In the genomic region with DNA sequence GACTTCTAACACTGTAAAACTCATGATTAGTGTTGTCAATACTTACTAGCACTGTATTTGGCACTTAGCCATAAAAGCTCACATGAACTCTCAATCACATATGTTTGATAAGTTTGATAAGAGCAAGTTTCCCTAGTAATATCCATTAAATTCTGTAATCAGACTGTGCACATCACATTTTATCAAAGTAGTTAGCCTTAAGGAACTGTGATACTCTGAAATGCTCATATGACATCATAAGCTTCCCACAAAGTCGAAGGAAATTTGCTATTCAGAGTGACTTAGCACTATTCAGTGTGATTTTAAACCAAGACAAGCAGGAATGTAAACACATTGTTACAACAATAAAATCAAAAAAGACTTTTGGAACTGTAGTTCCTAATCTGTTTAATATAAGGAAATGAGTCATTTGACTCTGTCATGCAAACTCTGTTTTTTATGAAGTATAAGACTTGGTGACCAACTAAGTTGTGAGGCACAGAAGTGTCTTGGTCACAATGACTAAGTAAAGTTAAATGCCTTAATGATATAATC, we compare ENCODE assay signal across 9 cellular contexts. TPM values are rescaled to one million over a fixed set of nuclear protein-coding genes. Genes with fewer than 3 reads are reported as not detected.
A peak's percentile ranks its signal among the peaks of the same experiment; 100 is the strongest.
DNase-seq lines count a peak whose midpoint lies in the region; ATAC-seq, FAIRE-seq and TF ChIP-seq lines count a peak whose summit lies in the region.
"Had no signal": no experiment of that assay in that cellular context is flagged by ENCODE, and none has a peak within 500 bp of the region (broad histone marks: within the 10 kb centered on the region; RNA-seq: fewer than 3 reads in every experiment).

No MANE protein-coding gene starts in this region.

- H3K4me3 ChIP-seq in astrocyte of the spinal cord (ENCODE audit: low read depth, low read length) (no peak overlapping the region), pancreas (no peak overlapping the region), H7 (ENCODE audit: insufficient read depth, low read depth, low read length) (no peak overlapping the region), sigmoid colon (no peak overlapping the region)

- FAIRE-seq in pancreas (lab: Jason Lieb, UNC): peak; percentile 65

- H3K36me3 Mint-ChIP-seq in endothelial cell (ENCODE audit: low read depth, unreplicated experiment): no peaks in the 10 kb centered on the region
- H3K36me3 Mint-ChIP-seq: natural killer cell treated with Interleukin-12 subunit alpha and Interleukin-12 subunit beta and Interleukin-15 and Interleukin-18, amount 100 ng/mL, for 72 hours had no signal

- peak; percentile 84 for DNase-seq in astrocyte of the spinal cord (ENCODE audit: low read depth, low spot score)
- no peak for DNase-seq in pancreas
- no peak for DNase-seq in H7
- DNase-seq in endothelial cell (ENCODE audit: low spot score): no peak
- DNase-seq in sigmoid colon: no peak
- DNase-seq in central memory CD4-positive, alpha-beta T cell: no peak

- no peak overlapping the region for H3K4me3 Mint-ChIP-seq in endothelial cell (ENCODE audit: unreplicated experiment)
- H3K4me3 Mint-ChIP-seq: natural killer cell treated with Interleukin-12 subunit alpha and Interleukin-12 subunit beta and Interleukin-15 and Interleukin-18, amount 100 ng/mL, for 72 hours had no signal

- TF ChIP-seq POLR2A in sigmoid colon (IDR thresholded peaks at IDR 0.05): no peak

- no peaks in the 10 kb centered on the region for H3K27me3 Mint-ChIP-seq in endothelial cell (ENCODE audit: unreplicated experiment)
- H3K27me3 Mint-ChIP-seq: natural killer cell treated with Interleukin-12 subunit alpha and Interleukin-12 subunit beta and Interleukin-15 and Interleukin-18, amount 100 ng/mL, for 72 hours had no signal

- peak; percentile 74 for ATAC-seq in GM18868 (IDR thresholded peaks at IDR 0.05; ENCODE audit: unreplicated experiment)
- ATAC-seq in HG03432 (IDR thresholded peaks at IDR 0.05; ENCODE audit: unreplicated experiment): peak; percentile 63
- peak; percentile 56 to 75 (median 64) for ATAC-seq in pancreas

- peaks cover 2% of the 10 kb centered on the region for H3K4me1 Mint-ChIP-seq in endothelial cell (ENCODE audit: unreplicated experiment)

- no peak for TF ChIP-seq EP300 in sigmoid colon (IDR thresholded peaks at IDR 0.05)

- H3K27ac ChIP-seq in pancreas (peak overlapping the region in 1 of 4 donors; percentile 25), sigmoid colon (peak overlapping the region in 1 of 4 donors; percentile 32)

- in situ Hi-C loops in astrocyte of the spinal cord (cut with HindIII; ENCODE audit: low sequenced_read_pairs): no loop called here

- H3K27ac Mint-ChIP-seq in endothelial cell (ENCODE audit: unreplicated experiment): no peak overlapping the region
- H3K27ac Mint-ChIP-seq: natural killer cell treated with Interleukin-12 subunit alpha and Interleukin-12 subunit beta and Interleukin-15 and Interleukin-18, amount 100 ng/mL, for 72 hours had no signal

- H3K9me3 ChIP-seq in pancreas (no peaks in the 10 kb centered on the region), sigmoid colon (no peaks in the 10 kb centered on the region)

- no peaks in the 10 kb centered on the region for H3K9me3 Mint-ChIP-seq in endothelial cell (ENCODE audit: unreplicated experiment)

- intact Hi-C loops in pancreas (cut with DNase I): no loop called here
- intact Hi-C loops in sigmoid colon (cut with DNase I): no loop called here

- no peaks in the 10 kb centered on the region for H3K36me3 ChIP-seq in pancreas
- H3K36me3 ChIP-seq in H7 (replicated peaks; ENCODE audit: control insufficient read depth, insufficient read depth, low read length): peaks cover 2% of the 10 kb centered on the region
- no peaks in the 10 kb centered on the region for H3K36me3 ChIP-seq in sigmoid colon

- TF ChIP-seq CTCF in astrocyte of the spinal cord (IDR thresholded peaks at IDR 0.05; ENCODE audit: low read depth, low read length): no peak
- TF ChIP-seq CTCF in pancreas (IDR thresholded peaks at IDR 0.05): no peak
- no peak for TF ChIP-seq CTCF in endothelial cell (IDR thresholded peaks at IDR 0.05; ENCODE audit: unreplicated experiment)
- TF ChIP-seq CTCF in sigmoid colon (IDR thresholded peaks at IDR 0.05): no peak

- H3K4me1 ChIP-seq in pancreas (peaks cover 0 to 11% (median 0%) of the 10 kb centered on the region in 3 donors), sigmoid colon (no peaks in the 10 kb centered on the region)

- H3K27me3 ChIP-seq in pancreas: no peaks in the 10 kb centered on the region
- H3K27me3 ChIP-seq in H7 (ENCODE audit: control insufficient read depth, insufficient read depth, low read length): no peaks in the 10 kb centered on the region
- H3K27me3 ChIP-seq in sigmoid colon: no peaks in the 10 kb centered on the region

- 54 to 67% methylated on average over 1 of the region's 1 CpG for WGBS in pancreas, 2 donors
- 26 to 33% methylated on average over 1 of the region's 1 CpG for WGBS in sigmoid colon, 2 donors

RNA-seq across cellular contexts. Expression of a gene that starts 6.7 kb away (rescaled TPM):
- 1 to 10 TPM in 5 of 6 donors, under 1 TPM in 1; 1.00 to 9.1 (median 1.5) TPM for total RNA-seq in pancreas
- under 1 TPM; 0.42 to 0.47 TPM for polyA plus RNA-seq in pancreas
- total RNA-seq in H7 (2014; rRNA removed; shearing (Covaris generic)): 7.1 and 10.2 TPM in 2 replicates
- 5.1 TPM for total RNA-seq in endothelial cell (ENCODE audit: unreplicated experiment)
- under 1 TPM; under 0.01 to 0.27 (median 0.08) TPM for total RNA-seq in sigmoid colon
- polyA plus RNA-seq in sigmoid colon: 1 to 10 TPM in 1 of 3 donors, under 1 TPM in 2; 0.46 to 2.8 (median 0.60) TPM
